17 cellular contexts compared by ENCODE assay signal in the genomic region with DNA sequence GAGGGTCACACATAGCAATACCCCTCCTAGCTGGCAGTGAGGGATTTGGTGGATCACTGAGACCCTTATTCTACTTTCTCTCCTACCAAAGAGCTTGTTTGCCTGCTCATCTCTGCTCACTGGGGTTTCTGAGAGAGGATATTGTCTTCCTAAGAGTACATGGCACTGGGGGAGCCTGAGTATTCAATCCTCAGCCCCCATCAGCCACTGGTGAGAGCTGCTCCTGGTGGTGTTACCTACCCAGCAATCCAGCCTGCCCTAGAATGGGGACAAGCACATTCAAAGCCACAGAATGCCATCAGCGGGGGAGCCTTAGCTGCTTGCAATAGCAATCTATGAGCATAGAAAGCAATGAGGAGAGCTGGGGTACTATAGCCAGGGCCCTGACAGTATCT.
"Had no signal": no experiment of that assay in that cellular context is flagged by ENCODE, and none has a peak within 500 bp of the region (broad histone marks: within the 10 kb centered on the region; RNA-seq: fewer than 3 reads in every experiment).

No MANE protein-coding gene starts in this region.

- H3K36me3 ChIP-seq: breast epithelium had no signal

- DNase-seq: central memory CD4-positive, alpha-beta T cell; cortex of kidney; effector memory CD4-positive, alpha-beta T cell; immature natural killer cell; left cardiac atrium; left ventricle myocardium superior; natural killer cell; occipital lobe; psoas muscle; retina; stimulated activated CD4-positive, alpha-beta T cell treated with anti-CD3 and anti-CD28 coated beads, Interleukin-2, amount 100 ng/mL, for 24 hours; stimulated activated CD4-positive, alpha-beta T cell treated with anti-CD3 and anti-CD28 coated beads, Interleukin-4, amount 100 ng/mL, for 4 hours; stimulated activated naive CD4-positive, alpha-beta T cell; trophoblast cell had no signal

- H3K27me3 ChIP-seq: breast epithelium had no signal

- H2AFZ ChIP-seq: parathyroid adenoma had no signal

- H3K4me1 ChIP-seq: breast epithelium, parathyroid adenoma, psoas muscle had no signal

- H3K9ac ChIP-seq: parathyroid adenoma had no signal

- ATAC-seq: esophagus mucosa, left cardiac atrium, left ventricle myocardium superior, natural killer cell, psoas muscle had no signal

- H3K4me3 ChIP-seq: breast epithelium, psoas muscle had no signal

- H3K27ac ChIP-seq: breast epithelium, parathyroid adenoma, psoas muscle had no signal

- H3K9me3 ChIP-seq: breast epithelium, psoas muscle had no signal
